11 cellular contexts compared by ENCODE assay signal in genomic region chr10:46105856-46106409, GRCh38. TPM values are rescaled to one million over a fixed set of nuclear protein-coding genes. Genes with fewer than 3 reads are reported as not detected.
DNase-seq lines count a peak whose midpoint lies in the region; ATAC-seq and TF ChIP-seq lines count a peak whose summit lies in the region.
"Not testable (repeated sequence)": the region's sequence is repeated elsewhere in the genome, so short reads cannot be mapped to it uniquely, and the experiment has no call there.
"Had no signal": no experiment of that assay in that cellular context is flagged by ENCODE, and none has a peak within 500 bp of the region (broad histone marks: within the 10 kb centered on the region; RNA-seq: fewer than 3 reads in every experiment).

No MANE protein-coding gene starts in this region.

- not testable (repeated sequence) for H3K9me3 ChIP-seq in RWPE2 (ENCODE audit: severe bottlenecking)

- H3K79me2 ChIP-seq in ACC112 (ENCODE audit: control insufficient read depth, insufficient read depth, low read length, unreplicated experiment): not testable (repeated sequence)

- peak overlapping the region; percentile 73 for H3K4me3 Mint-ChIP-seq in activated naive CD8-positive, alpha-beta T cell treated with anti-CD3 and anti-CD28 coated beads for 36 hours
- H3K4me3 Mint-ChIP-seq in memory B cell: peak overlapping the region; percentile 47

- not testable (repeated sequence) for H3K4me1 ChIP-seq in ACC112 (ENCODE audit: control insufficient read depth, insufficient read depth, low read length, unreplicated experiment); RWPE2 (ENCODE audit: insufficient read depth, poor library complexity, severe bottlenecking)

- peak overlapping the region; percentile 17 for H2AFZ ChIP-seq in ACC112 (ENCODE audit: low read length, unreplicated experiment)

- not testable (repeated sequence) for DNase-seq in RWPE2 (ENCODE audit: low spot score); activated naive CD8-positive, alpha-beta T cell treated with anti-CD3 and anti-CD28 coated beads for 36 hours; fibroblast of mammary gland (ENCODE audit: low read depth); memory B cell (ENCODE audit: low spot score in 2 of 2); skeletal muscle cell (ENCODE audit: low read depth)

- peaks cover 16% of the 10 kb centered on the region for H3K4me1 Mint-ChIP-seq in activated naive CD8-positive, alpha-beta T cell treated with anti-CD3 and anti-CD28 coated beads for 36 hours
- H3K4me1 Mint-ChIP-seq in memory B cell: not testable (repeated sequence)

- not testable (repeated sequence) for H3K27me3 Mint-ChIP-seq in activated naive CD8-positive, alpha-beta T cell treated with anti-CD3 and anti-CD28 coated beads for 36 hours
- H3K27me3 Mint-ChIP-seq in memory B cell: peaks cover 16% of the 10 kb centered on the region

- not testable (repeated sequence) for H3K36me3 ChIP-seq in ACC112 (ENCODE audit: insufficient read depth, low read length); RWPE2 (ENCODE audit: low read depth)

- H3K27ac Mint-ChIP-seq in activated naive CD8-positive, alpha-beta T cell treated with anti-CD3 and anti-CD28 coated beads for 36 hours; memory B cell: not testable (repeated sequence)

- H3K36me3 Mint-ChIP-seq in activated naive CD8-positive, alpha-beta T cell treated with anti-CD3 and anti-CD28 coated beads for 36 hours; memory B cell: not testable (repeated sequence)

- H3K27me3 ChIP-seq in ACC112 (ENCODE audit: insufficient read depth, low read length): peaks cover 12% of the 10 kb centered on the region
- H3K27me3 ChIP-seq in RWPE2 (ENCODE audit: insufficient read depth, poor library complexity, severe bottlenecking): not testable (repeated sequence)

- not testable (repeated sequence) for H3K27ac ChIP-seq in ACC112 (ENCODE audit: low read depth, low read length); RWPE2 (ENCODE audit: poor library complexity, severe bottlenecking)

- not testable (repeated sequence) for H3K9me3 Mint-ChIP-seq in activated naive CD8-positive, alpha-beta T cell treated with anti-CD3 and anti-CD28 coated beads for 36 hours; memory B cell

- ATAC-seq in GM19395 (IDR thresholded peaks at IDR 0.05; ENCODE audit: unreplicated experiment) (peak; percentile 21), HG03045 (IDR thresholded peaks at IDR 0.05; ENCODE audit: unreplicated experiment) (peak; percentile 30), RWPE2 (ENCODE audit: low read depth) (peak; percentile 26; the same call in 2 of the 3 replicates), memory B cell (ENCODE audit: low read depth) (peak; percentile 19)

- not testable (repeated sequence) for TF ChIP-seq CTCF in RWPE2 (IDR thresholded peaks at IDR 0.05; ENCODE audit: poor library complexity, severe bottlenecking); fibroblast of mammary gland (conservative IDR thresholded peaks at IDR 0.05; ENCODE audit: control insufficient read depth, insufficient read depth, low read depth, low read length)

- H3K4me3 ChIP-seq in ACC112 (ENCODE audit: low read depth, low read length) (peak overlapping the region; percentile 77), RWPE2 (ENCODE audit: severe bottlenecking) (peak overlapping the region; percentile 33), fibroblast of mammary gland (ENCODE audit: control insufficient read depth, low read depth, low read length) (peak overlapping the region; percentile 42), skeletal muscle cell (ENCODE audit: low read depth, low read length) (peak overlapping the region; percentile 59)

RNA-seq across cellular contexts. Expression of gene MSMB, which starts 59.9 kb away (rescaled TPM):
- total RNA-seq in activated naive CD8-positive, alpha-beta T cell treated with anti-CD3 and anti-CD28 coated beads for 36 hours: not detected
- total RNA-seq: A172, M059J, SK-MEL-5 had no signal
